8 cellular contexts compared by ENCODE assay signal in genomic region chr5:52801329-52801728, GRCh38. TPM values are rescaled to one million over a fixed set of nuclear protein-coding genes. Genes with fewer than 3 reads are reported as not detected.
DNase-seq lines count a peak whose midpoint lies in the region; ATAC-seq and TF ChIP-seq lines count a peak whose summit lies in the region.

No MANE protein-coding gene starts in this region.

- H3K4me2 ChIP-seq in DOHH2 (ENCODE audit: low read length) (peak overlapping the region; percentile 90), mammary epithelial cell (ENCODE audit: insufficient read depth, low read depth, low read length) (peak overlapping the region; percentile 98)

- H3K4me1 ChIP-seq in DOHH2 (ENCODE audit: control insufficient read depth, low read length) = peaks cover 38% of the 10 kb centered on the region
- peaks cover 20% of the 10 kb centered on the region for H3K4me1 ChIP-seq in mammary epithelial cell (ENCODE audit: insufficient read depth, low read length)
- H3K4me1 ChIP-seq in urinary bladder (ENCODE audit: insufficient read depth) = no peaks in the 10 kb centered on the region

- H3K9me2 ChIP-seq in DOHH2 (replicated peaks; ENCODE audit: control insufficient read depth, low read length) = no peaks in the 10 kb centered on the region

- in situ Hi-C loops in mammary epithelial cell (cut with MboI; ENCODE audit: low sequenced_read_pairs in 2 of 2) = no loop called here

- dilution Hi-C loops in mammary epithelial cell (cut with HindIII; ENCODE audit: low sequenced_read_pairs) = no loop called here

- peak; percentile 16 for DNase-seq in NAMALWA (ENCODE audit: low spot score)
- DNase-seq in mammary epithelial cell = peak; percentile 42
- peak; percentile 48 to 52 for DNase-seq in lung microvascular endothelial cell (ENCODE audit: low read depth in 2 of 2)
- DNase-seq in CD1c-positive myeloid dendritic cell (ENCODE audit: extremely low spot score) = no peak
- no peak for DNase-seq in SKM-1 treated with dmso at 0.1 percent for 144 hours (lab: John Stamatoyannopoulos, UW; ENCODE audit: unreplicated experiment)

- no peak overlapping the region for H3K27ac ChIP-seq in DOHH2 (ENCODE audit: low read depth, low read length)
- H3K27ac ChIP-seq in mammary epithelial cell (ENCODE audit: insufficient read depth, low read depth, low read length) = peak overlapping the region; percentile 94
- H3K27ac ChIP-seq in urinary bladder (ENCODE audit: low read depth) = peak overlapping the region; percentile 2

- H3K9me3 ChIP-seq in DOHH2 (ENCODE audit: control insufficient read depth, insufficient read depth, low read length) (no peaks in the 10 kb centered on the region), mammary epithelial cell (replicated peaks; ENCODE audit: insufficient read depth, low read length) (no peaks in the 10 kb centered on the region)

- H4K20me1 ChIP-seq in DOHH2 (ENCODE audit: control insufficient read depth, insufficient read depth, low read depth, low read length) (0 out of 2 replicates have a peak, but pooled peaks cover 5% of the 10 kb centered on the region), mammary epithelial cell (ENCODE audit: insufficient read depth, low read length) (peaks cover 3% of the 10 kb centered on the region)

- H3K27me3 ChIP-seq in DOHH2 (ENCODE audit: control insufficient read depth, low read length) = no peaks in the 10 kb centered on the region
- no peaks in the 10 kb centered on the region for H3K27me3 ChIP-seq in mammary epithelial cell (ENCODE audit: insufficient read depth, low read length)

- CTCF ChIA-PET in mammary epithelial cell (lab: Charles Lee; ENCODE audit: low non-redundant PET) = interaction anchor here (0.6 kb wide), 1 partner anchor 1679 kb away, joined by 5 read pairs; no protein-coding TSS in a partner anchor

- H3K36me3 ChIP-seq in DOHH2 (ENCODE audit: control insufficient read depth, low read length) (peaks cover 35% of the 10 kb centered on the region), mammary epithelial cell (ENCODE audit: insufficient read depth, low read length) (peaks cover 12% of the 10 kb centered on the region), urinary bladder (ENCODE audit: insufficient read depth) (no peaks in the 10 kb centered on the region)

- ATAC-seq in GM21423 (IDR thresholded peaks at IDR 0.05; ENCODE audit: unreplicated experiment) = no peak

- intact Hi-C loops in mammary epithelial cell (cut with micrococcal nuclease) = loop anchor here (5.0 kb wide), 2 partner anchors 56 to 116 kb away; no protein-coding TSS in a partner anchor

- WGBS in mammary epithelial cell (ENCODE audit: low coverage, missing lambda C conversion rate) = 13% methylated on average over 8 of the region's 8 CpGs
- 22% methylated on average over 8 of the region's 8 CpGs for WGBS in urinary bladder

- H2AFZ ChIP-seq in mammary epithelial cell (ENCODE audit: low read depth, low read length) = no peak overlapping the region

- TF ChIP-seq CTCF in DOHH2 (IDR thresholded peaks at IDR 0.05; ENCODE audit: low read depth, low read length, poor library complexity, severe bottlenecking) (no peak), mammary epithelial cell (conservative IDR thresholded peaks at IDR 0.05 in 1 of 2, IDR thresholded peaks at IDR 0.05 in 1 of 2; ENCODE audit: extremely low read depth in 1 of 2, insufficient read depth in 1 of 2, low read depth in 1 of 2, low read length in 2 of 2) (no peak)

- BruUV-seq in mammary epithelial cell (replicated peaks; lab: Mats Ljungman, UMichigan) = no TSS peak

- H3K4me3 ChIP-seq in DOHH2 (ENCODE audit: low read length) (peak overlapping the region; percentile 88), mammary epithelial cell (replicated peaks in 1 of 3; ENCODE audit: insufficient read depth in 1 of 3, low read depth in 2 of 3, low read length in 3 of 3) (peak overlapping the region; percentile 65 to 91 (median 71)), urinary bladder (ENCODE audit: low read depth, low read length) (peak overlapping the region; percentile 48)

- H3K79me2 ChIP-seq in DOHH2 (ENCODE audit: control insufficient read depth, low read length) (peaks cover 53% of the 10 kb centered on the region), mammary epithelial cell (ENCODE audit: insufficient read depth, low read length) (peaks cover 78% of the 10 kb centered on the region)

- peak overlapping the region; percentile 96 for H3K9ac ChIP-seq in mammary epithelial cell (ENCODE audit: insufficient read depth, low read length)

- no peaks in the 10 kb centered on the region; the same call in 1 of the 2 replicates for H3F3A ChIP-seq in DOHH2 (ENCODE audit: control insufficient read depth, insufficient read depth)

RNA-seq across cellular contexts. Expression of gene ITGA1, which starts 13.6 kb away (rescaled TPM):
- total RNA-seq in mammary epithelial cell = 10 to 100 TPM in 1 of 2 donors, 1 to 10 TPM in 1; 2.7 to 14.6 TPM
- polyA plus RNA-seq in mammary epithelial cell = 3.9 TPM
- polyA minus RNA-seq in mammary epithelial cell = 3.5 TPM
- 43.8 and 44.2 TPM in 2 replicates for total RNA-seq in lung microvascular endothelial cell
- 303 TPM for total RNA-seq in urinary bladder
- polyA plus RNA-seq in urinary bladder = 53.9 TPM

RNA-seq across cellular contexts. Expression of gene PELO, which starts 13.6 kb away (rescaled TPM):
- total RNA-seq in mammary epithelial cell (10 to 100 TPM; 20.5 to 24.4 TPM), lung microvascular endothelial cell (23.3 and 26.0 TPM in 2 replicates), urinary bladder (58.7 TPM)
- polyA plus RNA-seq in mammary epithelial cell (21.1 TPM), urinary bladder (38.0 TPM)
- polyA minus RNA-seq in mammary epithelial cell = 25.4 TPM

Comparison
In these comparisons a context has a peak if more than half of its experiments do, and no peak if none do; other contexts are left out.
1. DNase-seq: peak in NAMALWA (single experiment), mammary epithelial cell (single experiment) and lung microvascular endothelial cell (2 of 2); none in CD1c-positive myeloid dendritic cell (single experiment) and SKM-1 treated with dmso at 0.1 percent for 144 hours (single experiment).
2. Peak in every context shown above with its lines, with median percentiles within 50 percentile points of each other: H3K4me3 ChIP-seq.